1 cellular context compared by ENCODE assay signal in the genomic region with DNA sequence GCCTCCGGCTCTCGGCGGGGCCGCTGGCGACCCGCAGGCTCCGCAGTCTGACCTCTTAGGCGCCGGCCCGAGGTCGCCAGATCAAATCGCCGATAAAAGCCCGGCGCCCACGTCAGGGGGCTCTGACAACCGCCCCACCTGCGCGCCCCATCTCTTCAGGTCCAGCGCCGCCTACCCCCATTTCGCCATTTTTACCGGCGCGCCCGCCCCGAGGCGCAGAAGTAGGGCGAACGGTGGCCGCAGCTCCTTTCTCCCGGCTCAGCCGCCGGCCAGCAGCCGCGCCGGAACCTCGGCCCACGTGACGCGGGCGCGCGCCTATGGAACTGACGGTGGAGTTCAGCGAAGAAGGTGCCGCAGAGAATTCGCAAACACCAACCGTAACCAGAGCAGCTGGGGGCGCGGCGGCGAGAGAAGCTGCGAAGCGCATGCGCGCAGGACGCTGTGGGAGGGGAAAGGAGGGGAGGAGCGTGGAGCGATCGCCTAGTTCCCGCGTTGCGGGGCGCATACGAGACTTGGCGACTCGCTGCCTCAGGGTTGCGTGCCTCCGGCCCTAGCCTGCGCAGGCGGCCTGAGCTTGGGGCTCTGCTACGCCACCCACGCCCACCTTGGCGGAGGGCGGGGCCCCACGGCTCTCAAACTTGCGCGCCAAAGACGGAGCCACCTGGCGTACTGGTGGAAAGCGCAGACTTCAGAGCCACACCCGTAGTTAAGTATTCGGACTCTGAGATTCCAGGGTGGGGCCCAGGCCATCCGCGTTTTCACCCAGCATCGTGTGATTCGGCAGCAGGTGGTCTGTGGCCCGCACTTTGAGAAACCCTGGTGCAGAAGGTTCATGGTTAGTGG.
TF ChIP-seq lines count a peak whose summit lies in the region.

A gene with protein sequence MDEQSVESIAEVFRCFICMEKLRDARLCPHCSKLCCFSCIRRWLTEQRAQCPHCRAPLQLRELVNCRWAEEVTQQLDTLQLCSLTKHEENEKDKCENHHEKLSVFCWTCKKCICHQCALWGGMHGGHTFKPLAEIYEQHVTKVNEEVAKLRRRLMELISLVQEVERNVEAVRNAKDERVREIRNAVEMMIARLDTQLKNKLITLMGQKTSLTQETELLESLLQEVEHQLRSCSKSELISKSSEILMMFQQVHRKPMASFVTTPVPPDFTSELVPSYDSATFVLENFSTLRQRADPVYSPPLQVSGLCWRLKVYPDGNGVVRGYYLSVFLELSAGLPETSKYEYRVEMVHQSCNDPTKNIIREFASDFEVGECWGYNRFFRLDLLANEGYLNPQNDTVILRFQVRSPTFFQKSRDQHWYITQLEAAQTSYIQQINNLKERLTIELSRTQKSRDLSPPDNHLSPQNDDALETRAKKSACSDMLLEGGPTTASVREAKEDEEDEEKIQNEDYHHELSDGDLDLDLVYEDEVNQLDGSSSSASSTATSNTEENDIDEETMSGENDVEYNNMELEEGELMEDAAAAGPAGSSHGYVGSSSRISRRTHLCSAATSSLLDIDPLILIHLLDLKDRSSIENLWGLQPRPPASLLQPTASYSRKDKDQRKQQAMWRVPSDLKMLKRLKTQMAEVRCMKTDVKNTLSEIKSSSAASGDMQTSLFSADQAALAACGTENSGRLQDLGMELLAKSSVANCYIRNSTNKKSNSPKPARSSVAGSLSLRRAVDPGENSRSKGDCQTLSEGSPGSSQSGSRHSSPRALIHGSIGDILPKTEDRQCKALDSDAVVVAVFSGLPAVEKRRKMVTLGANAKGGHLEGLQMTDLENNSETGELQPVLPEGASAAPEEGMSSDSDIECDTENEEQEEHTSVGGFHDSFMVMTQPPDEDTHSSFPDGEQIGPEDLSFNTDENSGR (minus strand): TSS at position 418 of the 843 bp plus-strand sequence. CDS start 419 bp downstream, outside the sequence.

TF ChIP-seq in K562, 482 proteins besides CTCF, POLR2A, EP300 and RAD21 (continued from another document and continues in another):
- TF ChIP-seq, protein P1, sequence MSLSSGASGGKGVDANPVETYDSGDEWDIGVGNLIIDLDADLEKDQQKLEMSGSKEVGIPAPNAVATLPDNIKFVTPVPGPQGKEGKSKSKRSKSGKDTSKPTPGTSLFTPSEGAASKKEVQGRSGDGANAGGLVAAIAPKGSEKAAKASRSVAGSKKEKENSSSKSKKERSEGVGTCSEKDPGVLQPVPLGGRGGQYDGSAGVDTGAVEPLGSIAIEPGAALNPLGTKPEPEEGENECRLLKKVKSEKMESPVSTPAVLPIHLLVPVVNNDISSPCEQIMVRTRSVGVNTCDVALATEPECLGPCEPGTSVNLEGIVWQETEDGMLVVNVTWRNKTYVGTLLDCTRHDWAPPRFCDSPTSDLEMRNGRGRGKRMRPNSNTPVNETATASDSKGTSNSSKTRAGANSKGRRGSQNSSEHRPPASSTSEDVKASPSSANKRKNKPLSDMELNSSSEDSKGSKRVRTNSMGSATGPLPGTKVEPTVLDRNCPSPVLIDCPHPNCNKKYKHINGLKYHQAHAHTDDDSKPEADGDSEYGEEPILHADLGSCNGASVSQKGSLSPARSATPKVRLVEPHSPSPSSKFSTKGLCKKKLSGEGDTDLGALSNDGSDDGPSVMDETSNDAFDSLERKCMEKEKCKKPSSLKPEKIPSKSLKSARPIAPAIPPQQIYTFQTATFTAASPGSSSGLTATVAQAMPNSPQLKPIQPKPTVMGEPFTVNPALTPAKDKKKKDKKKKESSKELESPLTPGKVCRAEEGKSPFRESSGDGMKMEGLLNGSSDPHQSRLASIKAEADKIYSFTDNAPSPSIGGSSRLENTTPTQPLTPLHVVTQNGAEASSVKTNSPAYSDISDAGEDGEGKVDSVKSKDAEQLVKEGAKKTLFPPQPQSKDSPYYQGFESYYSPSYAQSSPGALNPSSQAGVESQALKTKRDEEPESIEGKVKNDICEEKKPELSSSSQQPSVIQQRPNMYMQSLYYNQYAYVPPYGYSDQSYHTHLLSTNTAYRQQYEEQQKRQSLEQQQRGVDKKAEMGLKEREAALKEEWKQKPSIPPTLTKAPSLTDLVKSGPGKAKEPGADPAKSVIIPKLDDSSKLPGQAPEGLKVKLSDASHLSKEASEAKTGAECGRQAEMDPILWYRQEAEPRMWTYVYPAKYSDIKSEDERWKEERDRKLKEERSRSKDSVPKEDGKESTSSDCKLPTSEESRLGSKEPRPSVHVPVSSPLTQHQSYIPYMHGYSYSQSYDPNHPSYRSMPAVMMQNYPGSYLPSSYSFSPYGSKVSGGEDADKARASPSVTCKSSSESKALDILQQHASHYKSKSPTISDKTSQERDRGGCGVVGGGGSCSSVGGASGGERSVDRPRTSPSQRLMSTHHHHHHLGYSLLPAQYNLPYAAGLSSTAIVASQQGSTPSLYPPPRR (CRISPR knock-in tag; IDR thresholded peaks at IDR 0.05; ENCODE audit: borderline replicate concordance): peak; percentile 35; the same call in 1 of the 2 replicates
- 0 out of 2 replicates have a peak, but pooled peaks have one; percentile 18 for TF ChIP-seq HEY1 (CRISPR knock-in tag; IDR thresholded peaks at IDR 0.05; ENCODE audit: borderline replicate concordance)
- no peak for TF ChIP-seq ZC3H8 (IDR thresholded peaks at IDR 0.05)
- 0 out of 2 replicates have a peak, but pooled peaks have one; percentile 22 for TF ChIP-seq SIN3B (IDR thresholded peaks at IDR 0.05; ENCODE audit: low read depth)
- TF ChIP-seq, protein P2, sequence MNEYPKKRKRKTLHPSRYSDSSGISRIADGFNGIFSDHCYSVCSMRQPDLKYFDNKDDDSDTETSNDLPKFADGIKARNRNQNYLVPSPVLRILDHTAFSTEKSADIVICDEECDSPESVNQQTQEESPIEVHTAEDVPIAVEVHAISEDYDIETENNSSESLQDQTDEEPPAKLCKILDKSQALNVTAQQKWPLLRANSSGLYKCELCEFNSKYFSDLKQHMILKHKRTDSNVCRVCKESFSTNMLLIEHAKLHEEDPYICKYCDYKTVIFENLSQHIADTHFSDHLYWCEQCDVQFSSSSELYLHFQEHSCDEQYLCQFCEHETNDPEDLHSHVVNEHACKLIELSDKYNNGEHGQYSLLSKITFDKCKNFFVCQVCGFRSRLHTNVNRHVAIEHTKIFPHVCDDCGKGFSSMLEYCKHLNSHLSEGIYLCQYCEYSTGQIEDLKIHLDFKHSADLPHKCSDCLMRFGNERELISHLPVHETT (CRISPR knock-in tag; conservative IDR thresholded peaks at IDR 0.05 in 1 of 2, IDR thresholded peaks at IDR 0.05 in 1 of 2): peak in 1 of 2 experiments; percentile 91; a peak in 2 of 4 replicates
- no peak for TF ChIP-seq WHSC1 (IDR thresholded peaks at IDR 0.05; ENCODE audit: low read length)
- peak; percentile 97 for TF ChIP-seq RBM22 (IDR thresholded peaks at IDR 0.05; ENCODE audit: low read depth, low read length, poor library complexity, severe bottlenecking)
- no peak for TF ChIP-seq BMI1 (IDR thresholded peaks at IDR 0.05; ENCODE audit: low read length)
- peak in 1 of 2 experiments; percentile 78; a peak in 2 of 4 replicates for TF ChIP-seq FOXA3 (CRISPR knock-in tag; conservative IDR thresholded peaks at IDR 0.05 in 1 of 2, IDR thresholded peaks at IDR 0.05 in 1 of 2)
- TF ChIP-seq CHCHD3 (CRISPR knock-in tag; IDR thresholded peaks at IDR 0.05): 0 out of 2 replicates have a peak, but pooled peaks have one; percentile 27
- TF ChIP-seq YY1 (IDR thresholded peaks at IDR 0.05; ENCODE audit: borderline replicate concordance in 1 of 3, control insufficient read depth in 1 of 3, extremely low read depth in 1 of 3, insufficient read depth in 3 of 3, insufficient read length in 1 of 3, insufficient replicate concordance in 2 of 3, low read depth in 1 of 3, low read length in 2 of 3): peak; percentile 20 to 72 (median 72)
- TF ChIP-seq, protein P3, sequence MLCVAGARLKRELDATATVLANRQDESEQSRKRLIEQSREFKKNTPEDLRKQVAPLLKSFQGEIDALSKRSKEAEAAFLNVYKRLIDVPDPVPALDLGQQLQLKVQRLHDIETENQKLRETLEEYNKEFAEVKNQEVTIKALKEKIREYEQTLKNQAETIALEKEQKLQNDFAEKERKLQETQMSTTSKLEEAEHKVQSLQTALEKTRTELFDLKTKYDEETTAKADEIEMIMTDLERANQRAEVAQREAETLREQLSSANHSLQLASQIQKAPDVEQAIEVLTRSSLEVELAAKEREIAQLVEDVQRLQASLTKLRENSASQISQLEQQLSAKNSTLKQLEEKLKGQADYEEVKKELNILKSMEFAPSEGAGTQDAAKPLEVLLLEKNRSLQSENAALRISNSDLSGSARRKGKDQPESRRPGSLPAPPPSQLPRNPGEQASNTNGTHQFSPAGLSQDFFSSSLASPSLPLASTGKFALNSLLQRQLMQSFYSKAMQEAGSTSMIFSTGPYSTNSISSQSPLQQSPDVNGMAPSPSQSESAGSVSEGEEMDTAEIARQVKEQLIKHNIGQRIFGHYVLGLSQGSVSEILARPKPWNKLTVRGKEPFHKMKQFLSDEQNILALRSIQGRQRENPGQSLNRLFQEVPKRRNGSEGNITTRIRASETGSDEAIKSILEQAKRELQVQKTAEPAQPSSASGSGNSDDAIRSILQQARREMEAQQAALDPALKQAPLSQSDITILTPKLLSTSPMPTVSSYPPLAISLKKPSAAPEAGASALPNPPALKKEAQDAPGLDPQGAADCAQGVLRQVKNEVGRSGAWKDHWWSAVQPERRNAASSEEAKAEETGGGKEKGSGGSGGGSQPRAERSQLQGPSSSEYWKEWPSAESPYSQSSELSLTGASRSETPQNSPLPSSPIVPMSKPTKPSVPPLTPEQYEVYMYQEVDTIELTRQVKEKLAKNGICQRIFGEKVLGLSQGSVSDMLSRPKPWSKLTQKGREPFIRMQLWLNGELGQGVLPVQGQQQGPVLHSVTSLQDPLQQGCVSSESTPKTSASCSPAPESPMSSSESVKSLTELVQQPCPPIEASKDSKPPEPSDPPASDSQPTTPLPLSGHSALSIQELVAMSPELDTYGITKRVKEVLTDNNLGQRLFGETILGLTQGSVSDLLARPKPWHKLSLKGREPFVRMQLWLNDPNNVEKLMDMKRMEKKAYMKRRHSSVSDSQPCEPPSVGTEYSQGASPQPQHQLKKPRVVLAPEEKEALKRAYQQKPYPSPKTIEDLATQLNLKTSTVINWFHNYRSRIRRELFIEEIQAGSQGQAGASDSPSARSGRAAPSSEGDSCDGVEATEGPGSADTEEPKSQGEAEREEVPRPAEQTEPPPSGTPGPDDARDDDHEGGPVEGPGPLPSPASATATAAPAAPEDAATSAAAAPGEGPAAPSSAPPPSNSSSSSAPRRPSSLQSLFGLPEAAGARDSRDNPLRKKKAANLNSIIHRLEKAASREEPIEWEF (CRISPR knock-in tag; IDR thresholded peaks at IDR 0.05): no peak
- 0 out of 2 replicates have a peak, but pooled peaks have one; percentile 50 for TF ChIP-seq XRCC5 (IDR thresholded peaks at IDR 0.05; ENCODE audit: low read depth, low read length)
- TF ChIP-seq RFX7 (CRISPR knock-in tag; IDR thresholded peaks at IDR 0.05): no peak
- TF ChIP-seq, protein P4, sequence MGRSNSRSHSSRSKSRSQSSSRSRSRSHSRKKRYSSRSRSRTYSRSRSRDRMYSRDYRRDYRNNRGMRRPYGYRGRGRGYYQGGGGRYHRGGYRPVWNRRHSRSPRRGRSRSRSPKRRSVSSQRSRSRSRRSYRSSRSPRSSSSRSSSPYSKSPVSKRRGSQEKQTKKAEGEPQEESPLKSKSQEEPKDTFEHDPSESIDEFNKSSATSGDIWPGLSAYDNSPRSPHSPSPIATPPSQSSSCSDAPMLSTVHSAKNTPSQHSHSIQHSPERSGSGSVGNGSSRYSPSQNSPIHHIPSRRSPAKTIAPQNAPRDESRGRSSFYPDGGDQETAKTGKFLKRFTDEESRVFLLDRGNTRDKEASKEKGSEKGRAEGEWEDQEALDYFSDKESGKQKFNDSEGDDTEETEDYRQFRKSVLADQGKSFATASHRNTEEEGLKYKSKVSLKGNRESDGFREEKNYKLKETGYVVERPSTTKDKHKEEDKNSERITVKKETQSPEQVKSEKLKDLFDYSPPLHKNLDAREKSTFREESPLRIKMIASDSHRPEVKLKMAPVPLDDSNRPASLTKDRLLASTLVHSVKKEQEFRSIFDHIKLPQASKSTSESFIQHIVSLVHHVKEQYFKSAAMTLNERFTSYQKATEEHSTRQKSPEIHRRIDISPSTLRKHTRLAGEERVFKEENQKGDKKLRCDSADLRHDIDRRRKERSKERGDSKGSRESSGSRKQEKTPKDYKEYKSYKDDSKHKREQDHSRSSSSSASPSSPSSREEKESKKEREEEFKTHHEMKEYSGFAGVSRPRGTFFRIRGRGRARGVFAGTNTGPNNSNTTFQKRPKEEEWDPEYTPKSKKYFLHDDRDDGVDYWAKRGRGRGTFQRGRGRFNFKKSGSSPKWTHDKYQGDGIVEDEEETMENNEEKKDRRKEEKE (IDR thresholded peaks at IDR 0.05; ENCODE audit: borderline replicate concordance in 1 of 2, control insufficient read depth in 1 of 2, low read depth in 2 of 2, low read length in 1 of 2): peak in 1 of 2 experiments; percentile 75; a peak in 1 of 4 replicates
- TF ChIP-seq, protein P5, sequence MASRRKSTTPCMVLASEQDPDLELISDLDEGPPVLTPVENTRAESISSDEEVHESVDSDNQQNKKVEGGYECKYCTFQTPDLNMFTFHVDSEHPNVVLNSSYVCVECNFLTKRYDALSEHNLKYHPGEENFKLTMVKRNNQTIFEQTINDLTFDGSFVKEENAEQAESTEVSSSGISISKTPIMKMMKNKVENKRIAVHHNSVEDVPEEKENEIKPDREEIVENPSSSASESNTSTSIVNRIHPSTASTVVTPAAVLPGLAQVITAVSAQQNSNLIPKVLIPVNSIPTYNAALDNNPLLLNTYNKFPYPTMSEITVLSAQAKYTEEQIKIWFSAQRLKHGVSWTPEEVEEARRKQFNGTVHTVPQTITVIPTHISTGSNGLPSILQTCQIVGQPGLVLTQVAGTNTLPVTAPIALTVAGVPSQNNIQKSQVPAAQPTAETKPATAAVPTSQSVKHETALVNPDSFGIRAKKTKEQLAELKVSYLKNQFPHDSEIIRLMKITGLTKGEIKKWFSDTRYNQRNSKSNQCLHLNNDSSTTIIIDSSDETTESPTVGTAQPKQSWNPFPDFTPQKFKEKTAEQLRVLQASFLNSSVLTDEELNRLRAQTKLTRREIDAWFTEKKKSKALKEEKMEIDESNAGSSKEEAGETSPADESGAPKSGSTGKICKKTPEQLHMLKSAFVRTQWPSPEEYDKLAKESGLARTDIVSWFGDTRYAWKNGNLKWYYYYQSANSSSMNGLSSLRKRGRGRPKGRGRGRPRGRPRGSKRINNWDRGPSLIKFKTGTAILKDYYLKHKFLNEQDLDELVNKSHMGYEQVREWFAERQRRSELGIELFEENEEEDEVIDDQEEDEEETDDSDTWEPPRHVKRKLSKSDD (conservative IDR thresholded peaks at IDR 0.05; ENCODE audit: low read length): 0 out of 2 replicates have a peak, but pooled peaks have one; percentile 28
- no peak for TF ChIP-seq ZNF57 (CRISPR knock-in tag; IDR thresholded peaks at IDR 0.05)
- peak; percentile 20; the same call in 1 of the 2 replicates for TF ChIP-seq SREBF1 (IDR thresholded peaks at IDR 0.05; ENCODE audit: borderline replicate concordance, low read depth, low read length)
- peak in 1 of 2 experiments; percentile 7; a peak in 1 of 4 replicates for TF ChIP-seq TBL1XR1 (IDR thresholded peaks at IDR 0.05; ENCODE audit: low read length in 2 of 2)
- no peak for TF ChIP-seq PTRF (tag; IDR thresholded peaks at IDR 0.05)
- peak; percentile 96 for TF ChIP-seq ZNF24 (IDR thresholded peaks at IDR 0.05)
- TF ChIP-seq, protein P6, sequence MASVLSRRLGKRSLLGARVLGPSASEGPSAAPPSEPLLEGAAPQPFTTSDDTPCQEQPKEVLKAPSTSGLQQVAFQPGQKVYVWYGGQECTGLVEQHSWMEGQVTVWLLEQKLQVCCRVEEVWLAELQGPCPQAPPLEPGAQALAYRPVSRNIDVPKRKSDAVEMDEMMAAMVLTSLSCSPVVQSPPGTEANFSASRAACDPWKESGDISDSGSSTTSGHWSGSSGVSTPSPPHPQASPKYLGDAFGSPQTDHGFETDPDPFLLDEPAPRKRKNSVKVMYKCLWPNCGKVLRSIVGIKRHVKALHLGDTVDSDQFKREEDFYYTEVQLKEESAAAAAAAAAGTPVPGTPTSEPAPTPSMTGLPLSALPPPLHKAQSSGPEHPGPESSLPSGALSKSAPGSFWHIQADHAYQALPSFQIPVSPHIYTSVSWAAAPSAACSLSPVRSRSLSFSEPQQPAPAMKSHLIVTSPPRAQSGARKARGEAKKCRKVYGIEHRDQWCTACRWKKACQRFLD (CRISPR knock-in tag; IDR thresholded peaks at IDR 0.05): peak; percentile 31; the same call in 1 of the 2 replicates
